8 cellular contexts compared by ENCODE assay signal in genomic region chr17:59372138-59372751, GRCh38. TPM values are rescaled to one million over a fixed set of nuclear protein-coding genes. Genes with fewer than 3 reads are reported as not detected.
DNase-seq lines count a peak whose midpoint lies in the region; ATAC-seq and TF ChIP-seq lines count a peak whose summit lies in the region.

No MANE protein-coding gene starts in this region.

- H3K9me3 Mint-ChIP-seq in activated T-cell treated with anti-CD3 and anti-CD28 coated beads, Interleukin-2, amount 50 U/mL, for 24 hours: no peaks in the 10 kb centered on the region
- H3K9me3 Mint-ChIP-seq in stimulated activated naive CD8-positive, alpha-beta T cell treated with anti-CD3 and anti-CD28 coated beads, Interleukin-15, amount 100 ng/mL, for 72 hours: no peaks in the 10 kb centered on the region

- no peak for TF ChIP-seq CTCF in IMR-90 (conservative IDR thresholded peaks at IDR 0.05; ENCODE audit: low read depth, low read length)

- H3K79me1 ChIP-seq in IMR-90 (ENCODE audit: low read depth in 1 of 2, low read length in 2 of 2): peaks cover 0 to 6% of the 10 kb centered on the region in 2 experiments; a peak in 1 of 4 replicates

- no peaks in the 10 kb centered on the region for H3K27me3 ChIP-seq in IMR-90 (ENCODE audit: control insufficient read depth, insufficient read depth, low read length)

- WGBS in IMR-90 (ENCODE audit: extremely low coverage in 2 of 2, insufficient read length in 1 of 2), 2 experiments: no CpG with 5 or more reads among the region's 2 CpGs
- WGBS in adipose tissue, 3 donors: 4 to 23% (median 7%) methylated on average over 2 of the region's 2 CpGs

- no peaks in the 10 kb centered on the region for H3K36me3 Mint-ChIP-seq in activated T-cell treated with anti-CD3 and anti-CD28 coated beads, Interleukin-2, amount 50 U/mL, for 24 hours (ENCODE audit: low read depth)

- no peak overlapping the region for H3K4me3 ChIP-seq in IMR-90 (ENCODE audit: insufficient read depth, low read depth, low read length)

- peak overlapping the region; percentile 64 for H3K14ac ChIP-seq in IMR-90 (replicated peaks; ENCODE audit: low read depth, low read length)

- peak overlapping the region; percentile 78 for H3K4ac ChIP-seq in IMR-90 (ENCODE audit: low read depth, low read length)

- in situ Hi-C loops in IMR-90 (cut with MboI; ENCODE audit: low sequenced_read_pairs): no loop called here

- peak overlapping the region; percentile 82; the same call in 1 of the 2 replicates for H2BK20ac ChIP-seq in IMR-90 (ENCODE audit: low read depth, low read length)

- peak overlapping the region; percentile 74; the same call in 1 of the 2 replicates for H2AK5ac ChIP-seq in IMR-90 (ENCODE audit: low read depth, low read length)

- H4K5ac ChIP-seq in IMR-90 (ENCODE audit: low read depth, low read length): peak overlapping the region; percentile 14; the same call in 1 of the 2 replicates

- H3K36me3 ChIP-seq in IMR-90 (ENCODE audit: control insufficient read depth, insufficient read depth, low read length): no peaks in the 10 kb centered on the region

- no peak overlapping the region for H2AK9ac ChIP-seq in IMR-90 (replicated peaks; ENCODE audit: low read depth, low read length, poor library complexity)

- H3K18ac ChIP-seq in IMR-90 (ENCODE audit: low read depth, low read length): peak overlapping the region; percentile 24; the same call in 1 of the 2 replicates

- intact Hi-C loops in IMR-90 (cut with micrococcal nuclease): loop anchor here (5.0 kb wide), 1 partner anchor 50 kb away; no protein-coding TSS in a partner anchor

- TF ChIP-seq POLR2A in IMR-90 (IDR thresholded peaks at IDR 0.05; ENCODE audit: low read depth, low read length): no peak

- no peaks in the 10 kb centered on the region for H3K27me3 Mint-ChIP-seq in activated T-cell treated with anti-CD3 and anti-CD28 coated beads, Interleukin-2, amount 50 U/mL, for 24 hours
- no peaks in the 10 kb centered on the region for H3K27me3 Mint-ChIP-seq in stimulated activated naive CD8-positive, alpha-beta T cell treated with anti-CD3 and anti-CD28 coated beads, Interleukin-15, amount 100 ng/mL, for 72 hours

- H3K9me1 ChIP-seq in IMR-90 (ENCODE audit: insufficient read depth, low read length): peaks cover 3% of the 10 kb centered on the region

- CTCF ChIA-PET in IMR-90 (lab: Yijun Ruan, JAX): no interaction called here

- H3K9me3 ChIP-seq in IMR-90 (ENCODE audit: control insufficient read depth, insufficient read depth, low read length): no peaks in the 10 kb centered on the region

- BruUV-seq in IMR-90 (replicated peaks; lab: Mats Ljungman, UMichigan): no TSS peak

- peaks cover 81% of the 10 kb centered on the region for H3K4me1 Mint-ChIP-seq in activated T-cell treated with anti-CD3 and anti-CD28 coated beads, Interleukin-2, amount 50 U/mL, for 24 hours (ENCODE audit: low read depth)
- peaks cover 90% of the 10 kb centered on the region for H3K4me1 Mint-ChIP-seq in stimulated activated naive CD8-positive, alpha-beta T cell treated with anti-CD3 and anti-CD28 coated beads, Interleukin-15, amount 100 ng/mL, for 72 hours

- H3K27ac ChIP-seq in IMR-90 (ENCODE audit: insufficient read depth, low read length) (peak overlapping the region; percentile 32; the same call in 1 of the 2 replicates), adipose tissue (ENCODE audit: low read depth, low read length) (peak overlapping the region; percentile 57)

- peak overlapping the region; percentile 3 to 70; a peak in 3 of 4 replicates for H4K8ac ChIP-seq in IMR-90 (ENCODE audit: low read depth in 2 of 2, low read length in 2 of 2)

- POLR2A ChIA-PET in IMR-90 (lab: Charles Lee; ENCODE audit: unreplicated experiment): no interaction called here

- dilution Hi-C loops in IMR-90 (cut with HindIII; ENCODE audit: low sequenced_read_pairs, unreplicated experiment): no loop called here

- no peaks in the 10 kb centered on the region for H4K20me1 ChIP-seq in IMR-90 (ENCODE audit: insufficient read depth, low read length)

- peaks cover 20% of the 10 kb centered on the region for H3K4me1 ChIP-seq in IMR-90 (ENCODE audit: control insufficient read depth, insufficient read depth, low read length)

- peak; percentile 78 for ATAC-seq in IMR-90 (ENCODE audit: low read depth)
- peak; percentile 72 for ATAC-seq in stimulated activated naive CD8-positive, alpha-beta T cell treated with anti-CD3 and anti-CD28 coated beads, Interleukin-15, amount 100 ng/mL, for 72 hours

- peak overlapping the region; percentile 27; the same call in 1 of the 3 replicates for H2BK15ac ChIP-seq in IMR-90 (ENCODE audit: low read depth, low read length)

- TF ChIP-seq RAD21 in IMR-90 (IDR thresholded peaks at IDR 0.05; ENCODE audit: low read length): no peak

- peak overlapping the region; percentile 19 for H2AFZ ChIP-seq in IMR-90 (replicated peaks; ENCODE audit: low read length, poor library complexity)

- H4K91ac ChIP-seq in IMR-90 (ENCODE audit: insufficient read depth, low read depth, low read length): peak overlapping the region; percentile 35; the same call in 1 of the 2 replicates

- H3K23ac ChIP-seq in IMR-90 (ENCODE audit: low read depth, low read length): peak overlapping the region; percentile 71; the same call in 1 of the 2 replicates

- peak overlapping the region; percentile 5; the same call in 1 of the 2 replicates for H3K4me2 ChIP-seq in IMR-90 (ENCODE audit: low read depth, low read length)

- H3K9ac ChIP-seq in IMR-90 (ENCODE audit: low read depth, low read length): no peak overlapping the region

- H2BK120ac ChIP-seq in IMR-90 (ENCODE audit: low read depth, low read length): peak overlapping the region; percentile 65

- no peak overlapping the region for H3K56ac ChIP-seq in IMR-90 (ENCODE audit: extremely low read depth, insufficient read depth, low read length)

- H2BK5ac ChIP-seq in IMR-90 (ENCODE audit: low read depth, low read length, poor library complexity, severe bottlenecking): peak overlapping the region; percentile 45

- DNase-seq in activated T-cell treated with anti-CD3 and anti-CD28 coated beads, Interleukin-2, amount 50 U/mL, for 24 hours: no peak
- DNase-seq in activated T-cell treated with anti-CD3 and anti-CD28 coated beads for 4 hours (no peak), IMR-90 (peak; percentile 54), kidney glomerular epithelial cell (lab: John Stamatoyannopoulos, UW) (peak; percentile 31), DMS79 treated with DMSO at 0.1 percent for 48 hours (lab: John Stamatoyannopoulos, UW) (no peak)
- DNase-seq in stimulated activated naive CD8-positive, alpha-beta T cell treated with anti-CD3 and anti-CD28 coated beads, Interleukin-15, amount 100 ng/mL, for 72 hours: no peak
- no peak for DNase-seq in stimulated activated CD4-positive, alpha-beta T cell treated with anti-CD3 and anti-CD28 coated beads, Interleukin-2, amount 100 ng/mL, for 48 hours

- H3K27ac Mint-ChIP-seq in activated T-cell treated with anti-CD3 and anti-CD28 coated beads, Interleukin-2, amount 50 U/mL, for 24 hours: peak overlapping the region; percentile 91
- H3K27ac Mint-ChIP-seq in stimulated activated naive CD8-positive, alpha-beta T cell treated with anti-CD3 and anti-CD28 coated beads, Interleukin-15, amount 100 ng/mL, for 72 hours: peak overlapping the region; percentile 77 to 94

- H3K4me3 Mint-ChIP-seq in activated T-cell treated with anti-CD3 and anti-CD28 coated beads, Interleukin-2, amount 50 U/mL, for 24 hours: peak overlapping the region; percentile 2
- H3K4me3 Mint-ChIP-seq in stimulated activated naive CD8-positive, alpha-beta T cell treated with anti-CD3 and anti-CD28 coated beads, Interleukin-15, amount 100 ng/mL, for 72 hours: peak overlapping the region; percentile 52 to 75

TF ChIP-seq in IMR-90, 13 proteins besides CTCF, POLR2A, EP300 and RAD21:
- no peak for TF ChIP-seq BHLHE40 (IDR thresholded peaks at IDR 0.05; ENCODE audit: low read depth, low read length)
- no peak for TF ChIP-seq CHD1 (IDR thresholded peaks at IDR 0.05; ENCODE audit: low read depth, low read length)
- no peak for TF ChIP-seq MXI1 (IDR thresholded peaks at IDR 0.05; ENCODE audit: borderline replicate concordance, low read depth, low read length)
- TF ChIP-seq CEBPB (IDR thresholded peaks at IDR 0.05; ENCODE audit: low read depth, low read length): no peak
- no peak for TF ChIP-seq NFE2L2 (IDR thresholded peaks at IDR 0.05; ENCODE audit: low read depth, low read length)
- no peak for TF ChIP-seq RCOR1 (IDR thresholded peaks at IDR 0.05; ENCODE audit: insufficient replicate concordance, low read length)
- TF ChIP-seq, protein P1, sequence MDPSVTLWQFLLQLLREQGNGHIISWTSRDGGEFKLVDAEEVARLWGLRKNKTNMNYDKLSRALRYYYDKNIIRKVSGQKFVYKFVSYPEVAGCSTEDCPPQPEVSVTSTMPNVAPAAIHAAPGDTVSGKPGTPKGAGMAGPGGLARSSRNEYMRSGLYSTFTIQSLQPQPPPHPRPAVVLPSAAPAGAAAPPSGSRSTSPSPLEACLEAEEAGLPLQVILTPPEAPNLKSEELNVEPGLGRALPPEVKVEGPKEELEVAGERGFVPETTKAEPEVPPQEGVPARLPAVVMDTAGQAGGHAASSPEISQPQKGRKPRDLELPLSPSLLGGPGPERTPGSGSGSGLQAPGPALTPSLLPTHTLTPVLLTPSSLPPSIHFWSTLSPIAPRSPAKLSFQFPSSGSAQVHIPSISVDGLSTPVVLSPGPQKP (IDR thresholded peaks at IDR 0.05; ENCODE audit: borderline replicate concordance, low read depth, low read length): no peak
- TF ChIP-seq SMC3 (IDR thresholded peaks at IDR 0.05; ENCODE audit: low read depth, low read length): no peak
- TF ChIP-seq RFX5 (IDR thresholded peaks at IDR 0.05; ENCODE audit: low read depth, low read length): no peak
- TF ChIP-seq MAZ (IDR thresholded peaks at IDR 0.05; ENCODE audit: borderline replicate concordance, low read depth, low read length): no peak
- no peak for TF ChIP-seq USF2 (IDR thresholded peaks at IDR 0.05; ENCODE audit: low read depth, low read length)
- no peak for TF ChIP-seq FOS (IDR thresholded peaks at IDR 0.05; ENCODE audit: low read depth, low read length)
- TF ChIP-seq MAFK (IDR thresholded peaks at IDR 0.05; ENCODE audit: low read depth, low read length): no peak

RNA-seq across cellular contexts. Expression of gene YPEL2, which starts 40.8 kb away (rescaled TPM):
- total RNA-seq in IMR-90 (2012; rRNA removed): 1.9 and 3.4 TPM in 2 replicates
- 1.9 and 2.3 TPM in 2 replicates for polyA plus RNA-seq in IMR-90 (2012; rRNA removed)
- 0.58 and 0.78 TPM in 2 replicates for polyA plus RNA-seq in IMR-90 (2012; cell fraction: cytosol; rRNA removed)
- 1.6 and 7.8 TPM in 2 replicates for polyA plus RNA-seq in IMR-90 (2012; cell fraction: nucleus; rRNA removed; ENCODE audit: low replicate concordance)
- 10 to 100 TPM in 2 of 3 donors, 1 to 10 TPM in 1; 6.0 to 22.8 (median 18.6) TPM for polyA plus RNA-seq in adipose tissue

Comparison
In these comparisons a context has a peak if more than half of its experiments do, and no peak if none do; other contexts are left out.
1. DNase-seq: peak in IMR-90 (single experiment) and kidney glomerular epithelial cell (single experiment); none in activated T-cell treated with anti-CD3 and anti-CD28 coated beads, Interleukin-2, amount 50 U/mL, for 24 hours (single experiment), activated T-cell treated with anti-CD3 and anti-CD28 coated beads for 4 hours (single experiment), stimulated activated naive CD8-positive, alpha-beta T cell treated with anti-CD3 and anti-CD28 coated beads, Interleukin-15, amount 100 ng/mL, for 72 hours (0 of 2), stimulated activated CD4-positive, alpha-beta T cell treated with anti-CD3 and anti-CD28 coated beads, Interleukin-2, amount 100 ng/mL, for 48 hours (0 of 2) and DMS79 treated with DMSO at 0.1 percent for 48 hours (single experiment).